ENCODE assay signal across 8 cellular contexts in the genomic region with DNA sequence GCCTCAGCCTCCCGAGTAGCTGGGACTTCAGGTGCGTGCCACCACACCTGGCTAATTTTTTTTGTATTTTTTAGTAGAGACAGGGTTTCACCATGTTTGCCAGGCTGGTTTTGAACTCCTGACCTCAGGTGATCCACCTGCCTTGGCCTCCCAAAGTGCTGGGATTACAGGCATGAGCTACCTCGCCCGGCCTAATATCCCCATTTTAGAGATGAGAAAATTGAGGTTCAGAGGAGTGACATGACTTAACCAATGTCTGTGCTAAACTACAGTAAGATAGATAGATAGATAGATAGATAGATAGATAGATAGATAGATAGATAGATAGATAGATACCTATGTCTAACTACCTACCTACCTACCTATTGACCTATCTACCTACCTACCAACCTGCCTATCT. TPM values are rescaled to one million over a fixed set of nuclear protein-coding genes. Genes with fewer than 3 reads are reported as not detected.
DNase-seq lines count a peak whose midpoint lies in the region; ATAC-seq and TF ChIP-seq lines count a peak whose summit lies in the region.
"Not testable (repeated sequence)": the region's sequence is repeated elsewhere in the genome, so short reads cannot be mapped to it uniquely, and the experiment has no call there.
"Had no signal": no experiment of that assay in that cellular context is flagged by ENCODE, and none has a peak within 500 bp of the region (broad histone marks: within the 10 kb centered on the region; RNA-seq: fewer than 3 reads in every experiment).

No MANE protein-coding gene starts in this region.

- not testable (repeated sequence) for TF ChIP-seq CTCF in CD14-positive monocyte (IDR thresholded peaks at IDR 0.05); IMR-90 (conservative IDR thresholded peaks at IDR 0.05; ENCODE audit: low read depth, low read length); brain microvascular endothelial cell (IDR thresholded peaks at IDR 0.05; ENCODE audit: low read depth, low read length, missing control alignments); fibroblast of lung (conservative IDR thresholded peaks at IDR 0.05 in 1 of 2, IDR thresholded peaks at IDR 0.05 in 1 of 2; ENCODE audit: low read depth in 1 of 2, low read length in 2 of 2); smooth muscle cell (IDR thresholded peaks at IDR 0.05; ENCODE audit: borderline replicate concordance, insufficient read depth, poor library complexity, severe bottlenecking)

- peaks cover 84% of the 10 kb centered on the region for H3K4me1 Mint-ChIP-seq in CD14-positive monocyte

- H3K9ac ChIP-seq in IMR-90 (ENCODE audit: low read depth, low read length); fibroblast of lung (ENCODE audit: insufficient read depth, low read length); mucosa of rectum (ENCODE audit: low read depth in 1 of 2, low read length in 2 of 2); smooth muscle cell (ENCODE audit: low read depth): not testable (repeated sequence)

- H3K36me3 Mint-ChIP-seq in CD14-positive monocyte = not testable (repeated sequence)

- H3K4me2 ChIP-seq in IMR-90 (ENCODE audit: low read depth, low read length); fibroblast of lung (ENCODE audit: extremely low read depth, insufficient read depth, low read length): not testable (repeated sequence)
- peak overlapping the region; percentile 64 for H3K4me2 ChIP-seq in smooth muscle cell

- not testable (repeated sequence) for H3K79me1 ChIP-seq in IMR-90 (ENCODE audit: low read depth in 1 of 2, low read length in 2 of 2)

- H3F3A ChIP-seq in smooth muscle cell (ENCODE audit: low read depth) = peaks cover 11% of the 10 kb centered on the region

- POLR2A ChIA-PET in IMR-90 (lab: Charles Lee; ENCODE audit: unreplicated experiment) = not testable (repeated sequence)

- H3K27me3 Mint-ChIP-seq in CD14-positive monocyte (ENCODE audit: low read depth in 3 of 3) = peaks cover 6 to 15% (median 9%) of the 10 kb centered on the region in 3 donors

- H3K27ac ChIP-seq in IMR-90 (ENCODE audit: insufficient read depth, low read length) = not testable (repeated sequence)
- H3K27ac ChIP-seq in brain microvascular endothelial cell = peak overlapping the region; percentile 96
- H3K27ac ChIP-seq in fibroblast of lung (ENCODE audit: insufficient read depth, low read length) = peak overlapping the region; percentile 83
- peak overlapping the region; percentile 72 to 77 for H3K27ac ChIP-seq in mucosa of rectum (ENCODE audit: low read depth in 2 of 2, low read length in 2 of 2)
- peak overlapping the region; percentile 91 for H3K27ac ChIP-seq in smooth muscle cell (ENCODE audit: low read depth)

- peak overlapping the region; percentile 96; the same call in 1 of the 2 replicates for H2BK20ac ChIP-seq in IMR-90 (ENCODE audit: low read depth, low read length)

- H2AK9ac ChIP-seq in IMR-90 (replicated peaks; ENCODE audit: low read depth, low read length, poor library complexity) = not testable (repeated sequence)

- H2BK5ac ChIP-seq in IMR-90 (ENCODE audit: low read depth, low read length, poor library complexity, severe bottlenecking) = peak overlapping the region; percentile 78

- H3K4me3 ChIP-seq in IMR-90 (ENCODE audit: insufficient read depth, low read depth, low read length); brain microvascular endothelial cell (ENCODE audit: low read depth, low read length); fibroblast of lung (replicated peaks in 1 of 4; ENCODE audit: control extremely low read depth in 1 of 4, insufficient read depth in 1 of 4, low read depth in 3 of 4, low read length in 4 of 4); mucosa of rectum (ENCODE audit: low read length in 2 of 2); smooth muscle cell: not testable (repeated sequence)

- dilution Hi-C loops in IMR-90 (cut with HindIII; ENCODE audit: low sequenced_read_pairs, unreplicated experiment) = not testable (repeated sequence)

- peaks cover 19% of the 10 kb centered on the region for H3K9me1 ChIP-seq in IMR-90 (ENCODE audit: insufficient read depth, low read length)

- peak overlapping the region; percentile 95 to 99 (median 97) for H3K27ac Mint-ChIP-seq in CD14-positive monocyte

- peak overlapping the region; percentile 63; the same call in 1 of the 3 replicates for H2BK15ac ChIP-seq in IMR-90 (ENCODE audit: low read depth, low read length)

- 0 out of 2 replicates have a peak overlapping the region, but pooled peaks have one; percentile 96 for H4K91ac ChIP-seq in IMR-90 (ENCODE audit: insufficient read depth, low read depth, low read length)

- in situ Hi-C loops in IMR-90 (cut with MboI; ENCODE audit: low sequenced_read_pairs); brain microvascular endothelial cell (cut with HindIII; ENCODE audit: low pct_ligation_motif_present, low sequenced_read_pairs): not testable (repeated sequence)

- not testable (repeated sequence) for H4K5ac ChIP-seq in IMR-90 (ENCODE audit: low read depth, low read length)

- 89% methylated on average over 3 of the region's 4 CpGs; no CpG with 5 or more reads in 1 of the 2 experiments for WGBS in IMR-90 (ENCODE audit: extremely low coverage in 2 of 2, insufficient read length in 1 of 2), 2 experiments
- WGBS in smooth muscle cell (ENCODE audit: low lambda C conversion rate) = 99% methylated on average over 4 of the region's 4 CpGs

- H3K4me1 ChIP-seq in IMR-90 (ENCODE audit: control insufficient read depth, insufficient read depth, low read length) (peaks cover 19% of the 10 kb centered on the region), fibroblast of lung (ENCODE audit: control insufficient read depth, extremely low read depth, insufficient read depth, low read length) (peaks cover 18% of the 10 kb centered on the region)
- H3K4me1 ChIP-seq in mucosa of rectum (ENCODE audit: control insufficient read depth in 2 of 2, insufficient read depth in 2 of 2, low read length in 2 of 2); smooth muscle cell (ENCODE audit: low read depth): not testable (repeated sequence)

- H3K9me3 ChIP-seq in IMR-90 (ENCODE audit: control insufficient read depth, insufficient read depth, low read length); fibroblast of lung (ENCODE audit: control insufficient read depth, insufficient read depth, low read depth, low read length); mucosa of rectum (ENCODE audit: control insufficient read depth in 2 of 2, low read length in 2 of 2); smooth muscle cell (replicated peaks; ENCODE audit: low read depth): not testable (repeated sequence)

- not testable (repeated sequence) for H3K27me3 ChIP-seq in IMR-90 (ENCODE audit: control insufficient read depth, insufficient read depth, low read length); brain microvascular endothelial cell (replicated peaks); fibroblast of lung (ENCODE audit: control insufficient read depth, insufficient read depth, low read length); mucosa of rectum (ENCODE audit: control insufficient read depth in 2 of 2, insufficient read depth in 2 of 2, low read length in 2 of 2); smooth muscle cell (ENCODE audit: low read depth)

- not testable (repeated sequence) for H3K18ac ChIP-seq in IMR-90 (ENCODE audit: low read depth, low read length)

- H4K8ac ChIP-seq in IMR-90 (ENCODE audit: low read depth in 2 of 2, low read length in 2 of 2) = peak overlapping the region; percentile 22 to 90; a peak in 2 of 4 replicates

- not testable (repeated sequence) for H2AK5ac ChIP-seq in IMR-90 (ENCODE audit: low read depth, low read length)

- ATAC-seq in IMR-90 (ENCODE audit: low read depth) = not testable (repeated sequence)

- not testable (repeated sequence) for H3K79me2 ChIP-seq in fibroblast of lung (ENCODE audit: control insufficient read depth, insufficient read depth, low read length); smooth muscle cell (ENCODE audit: low read depth)

- not testable (repeated sequence) for H3K9me3 Mint-ChIP-seq in CD14-positive monocyte

- not testable (repeated sequence) for H3K14ac ChIP-seq in IMR-90 (replicated peaks; ENCODE audit: low read depth, low read length)

- intact Hi-C loops in CD14-positive monocyte (cut with micrococcal nuclease) (loop anchor here (2.0 to 10.0 kb wide), 3 partner anchors 13 to 431 kb away; no protein-coding TSS in a partner anchor), IMR-90 (cut with micrococcal nuclease) (loop anchor here (2.0 kb wide), 1 partner anchor 13 kb away; no protein-coding TSS in a partner anchor)

- H2AFZ ChIP-seq in IMR-90 (replicated peaks; ENCODE audit: low read length, poor library complexity); fibroblast of lung (ENCODE audit: low read length); smooth muscle cell (ENCODE audit: low read depth): not testable (repeated sequence)

- not testable (repeated sequence) for TF ChIP-seq POLR2A in IMR-90 (IDR thresholded peaks at IDR 0.05; ENCODE audit: low read depth, low read length)

- not testable (repeated sequence) for BruUV-seq in IMR-90 (replicated peaks; lab: Mats Ljungman, UMichigan)

- H3K36me3 ChIP-seq in IMR-90 (ENCODE audit: control insufficient read depth, insufficient read depth, low read length); brain microvascular endothelial cell (replicated peaks); fibroblast of lung (ENCODE audit: control insufficient read depth, insufficient read depth, low read length); mucosa of rectum (ENCODE audit: control insufficient read depth in 2 of 2, insufficient read depth in 2 of 2, low read length in 2 of 2); smooth muscle cell (ENCODE audit: low read depth): not testable (repeated sequence)

- CTCF ChIA-PET in IMR-90 (lab: Yijun Ruan, JAX) = interaction anchor here (1.0 kb wide), 1 partner anchor 347 kb away, joined by 4 read pairs; no protein-coding TSS in a partner anchor

- not testable (repeated sequence) for TF ChIP-seq RAD21 in IMR-90 (IDR thresholded peaks at IDR 0.05; ENCODE audit: low read length)

- H3K4me3 Mint-ChIP-seq in CD14-positive monocyte = not testable (repeated sequence)

- H4K20me1 ChIP-seq in IMR-90 (ENCODE audit: insufficient read depth, low read length); fibroblast of lung (ENCODE audit: control insufficient read depth, extremely low read depth, insufficient read depth, low read length); smooth muscle cell (ENCODE audit: low read depth): not testable (repeated sequence)

- H3K56ac ChIP-seq in IMR-90 (ENCODE audit: extremely low read depth, insufficient read depth, low read length) = not testable (repeated sequence)

- peak overlapping the region; percentile 90; the same call in 1 of the 2 replicates for H3K4ac ChIP-seq in IMR-90 (ENCODE audit: low read depth, low read length)

- H2BK120ac ChIP-seq in IMR-90 (ENCODE audit: low read depth, low read length) = peak overlapping the region; percentile 97; the same call in 1 of the 2 replicates

- not testable (repeated sequence) for H3K23ac ChIP-seq in IMR-90 (ENCODE audit: low read depth, low read length)

- not testable (repeated sequence) for DNase-seq in CD14-positive monocyte (ENCODE audit: low spot score); IMR-90; brain microvascular endothelial cell; fibroblast of lung (ENCODE audit: low read depth in 2 of 2); smooth muscle cell (lab: John Stamatoyannopoulos, UW; ENCODE audit: unreplicated experiment)

RNA-seq across cellular contexts. Expression of a gene that starts 23.3 kb away (rescaled TPM):
- under 1 TPM; 0.29 to 0.84 TPM for polyA plus RNA-seq in CD14-positive monocyte
- total RNA-seq in IMR-90 (2012; rRNA removed) = 2.8 and 3.2 TPM in 2 replicates
- 6.3 TPM in 2 replicates for polyA plus RNA-seq in IMR-90 (2012; rRNA removed)
- 6.9 and 12.7 TPM in 2 replicates for polyA plus RNA-seq in IMR-90 (2012; cell fraction: cytosol; rRNA removed)
- polyA plus RNA-seq in IMR-90 (2012; cell fraction: nucleus; rRNA removed; ENCODE audit: low replicate concordance) = 1.5 TPM in 2 replicates
- total RNA-seq in fibroblast of lung = 9.6 and 16.7 TPM in 2 replicates
- polyA plus RNA-seq in fibroblast of lung = 8.8 and 13.3 TPM in 2 replicates
- polyA plus RNA-seq in fibroblast of lung (2012) = 9.3 and 11.7 TPM in 2 replicates
- 20.8 and 28.6 TPM in 2 replicates for polyA minus RNA-seq in fibroblast of lung (ENCODE audit: low replicate concordance)
- 36.9 and 49.5 TPM in 2 replicates for total RNA-seq in smooth muscle cell
- polyA plus RNA-seq in smooth muscle cell = 69.6 and 176 TPM in 2 replicates
- total RNA-seq: CD4-positive, alpha-beta memory T cell; GM12878 had no signal
- polyA plus RNA-seq: CD4-positive, alpha-beta memory T cell had no signal

RNA-seq across cellular contexts. Expression of a gene that starts 26.9 kb away (rescaled TPM):
- polyA plus RNA-seq in CD14-positive monocyte (10 to 100 TPM; 15.8 to 18.0 TPM), IMR-90 (2012; rRNA removed) (20.5 and 21.0 TPM in 2 replicates), fibroblast of lung (29.5 and 33.6 TPM in 2 replicates), smooth muscle cell (10.3 and 13.8 TPM in 2 replicates)
- total RNA-seq in IMR-90 (2012; rRNA removed) (15.6 and 16.4 TPM in 2 replicates), fibroblast of lung (18.7 and 20.3 TPM in 2 replicates), smooth muscle cell (43.4 and 60.0 TPM in 2 replicates)
- 22.9 and 28.0 TPM in 2 replicates for polyA plus RNA-seq in IMR-90 (2012; cell fraction: cytosol; rRNA removed)
- polyA plus RNA-seq in IMR-90 (2012; cell fraction: nucleus; rRNA removed; ENCODE audit: low replicate concordance) = 15.8 and 20.5 TPM in 2 replicates
- polyA plus RNA-seq in fibroblast of lung (2012) = 21.6 and 25.4 TPM in 2 replicates
- 11.3 and 14.3 TPM in 2 replicates for polyA minus RNA-seq in fibroblast of lung (ENCODE audit: low replicate concordance)

RNA-seq across cellular contexts. Expression of a gene that starts 47.8 kb away (rescaled TPM):
- polyA plus RNA-seq in CD14-positive monocyte (10 to 100 TPM; 89.6 to 95.3 TPM), IMR-90 (2012; rRNA removed) (67.5 and 74.2 TPM in 2 replicates), fibroblast of lung (80.2 and 101 TPM in 2 replicates), smooth muscle cell (38.5 and 43.1 TPM in 2 replicates)
- total RNA-seq in IMR-90 (2012; rRNA removed) (27.1 and 34.4 TPM in 2 replicates), fibroblast of lung (31.1 and 31.5 TPM in 2 replicates), smooth muscle cell (38.8 and 46.1 TPM in 2 replicates)
- polyA plus RNA-seq in IMR-90 (2012; cell fraction: cytosol; rRNA removed) = 38.0 and 47.1 TPM in 2 replicates
- 16.4 and 30.6 TPM in 2 replicates for polyA plus RNA-seq in IMR-90 (2012; cell fraction: nucleus; rRNA removed; ENCODE audit: low replicate concordance)
- 41.5 and 51.2 TPM in 2 replicates for polyA plus RNA-seq in fibroblast of lung (2012)
- polyA minus RNA-seq in fibroblast of lung (ENCODE audit: low replicate concordance) = 27.3 and 32.9 TPM in 2 replicates

RNA-seq across cellular contexts. Expression of a gene that starts 59.0 kb away (rescaled TPM):
- polyA plus RNA-seq in CD14-positive monocyte (10 to 100 TPM; 53.3 to 82.4 TPM), IMR-90 (2012; rRNA removed) (36.7 and 46.0 TPM in 2 replicates), fibroblast of lung (88.6 and 92.6 TPM in 2 replicates), smooth muscle cell (53.8 and 78.0 TPM in 2 replicates)
- total RNA-seq in IMR-90 (2012; rRNA removed) (29.8 and 57.5 TPM in 2 replicates), fibroblast of lung (39.8 TPM in 2 replicates), smooth muscle cell (38.0 and 42.3 TPM in 2 replicates)
- polyA plus RNA-seq in IMR-90 (2012; cell fraction: cytosol; rRNA removed) = 18.7 and 18.8 TPM in 2 replicates
- 3.1 and 12.3 TPM in 2 replicates for polyA plus RNA-seq in IMR-90 (2012; cell fraction: nucleus; rRNA removed; ENCODE audit: low replicate concordance)
- 49.4 and 59.3 TPM in 2 replicates for polyA plus RNA-seq in fibroblast of lung (2012)
- 3.4 and 7.2 TPM in 2 replicates for polyA minus RNA-seq in fibroblast of lung (ENCODE audit: low replicate concordance)

RNA-seq across cellular contexts. Expression of a gene that starts 59.2 kb away (rescaled TPM):
- polyA plus RNA-seq in CD14-positive monocyte = 1 to 10 TPM; 2.7 to 5.2 TPM
- total RNA-seq in IMR-90 (2012; rRNA removed) = 3.8 and 4.4 TPM in 2 replicates
- 21.6 and 26.4 TPM in 2 replicates for polyA plus RNA-seq in IMR-90 (2012; rRNA removed)
- polyA plus RNA-seq in IMR-90 (2012; cell fraction: cytosol; rRNA removed) = 11.6 and 19.9 TPM in 2 replicates
- 70.4 and 183 TPM in 2 replicates for polyA plus RNA-seq in IMR-90 (2012; cell fraction: nucleus; rRNA removed; ENCODE audit: low replicate concordance)
- total RNA-seq in fibroblast of lung = 7.4 and 12.9 TPM in 2 replicates
- polyA plus RNA-seq in fibroblast of lung = 6.7 and 6.8 TPM in 2 replicates
- 8.8 and 10.5 TPM in 2 replicates for polyA plus RNA-seq in fibroblast of lung (2012)
- polyA minus RNA-seq in fibroblast of lung (ENCODE audit: low replicate concordance) = 17.6 and 22.8 TPM in 2 replicates
- 14.6 and 22.3 TPM in 2 replicates for total RNA-seq in smooth muscle cell
- 29.7 and 35.7 TPM in 2 replicates for polyA plus RNA-seq in smooth muscle cell
